In the genomic region with DNA sequence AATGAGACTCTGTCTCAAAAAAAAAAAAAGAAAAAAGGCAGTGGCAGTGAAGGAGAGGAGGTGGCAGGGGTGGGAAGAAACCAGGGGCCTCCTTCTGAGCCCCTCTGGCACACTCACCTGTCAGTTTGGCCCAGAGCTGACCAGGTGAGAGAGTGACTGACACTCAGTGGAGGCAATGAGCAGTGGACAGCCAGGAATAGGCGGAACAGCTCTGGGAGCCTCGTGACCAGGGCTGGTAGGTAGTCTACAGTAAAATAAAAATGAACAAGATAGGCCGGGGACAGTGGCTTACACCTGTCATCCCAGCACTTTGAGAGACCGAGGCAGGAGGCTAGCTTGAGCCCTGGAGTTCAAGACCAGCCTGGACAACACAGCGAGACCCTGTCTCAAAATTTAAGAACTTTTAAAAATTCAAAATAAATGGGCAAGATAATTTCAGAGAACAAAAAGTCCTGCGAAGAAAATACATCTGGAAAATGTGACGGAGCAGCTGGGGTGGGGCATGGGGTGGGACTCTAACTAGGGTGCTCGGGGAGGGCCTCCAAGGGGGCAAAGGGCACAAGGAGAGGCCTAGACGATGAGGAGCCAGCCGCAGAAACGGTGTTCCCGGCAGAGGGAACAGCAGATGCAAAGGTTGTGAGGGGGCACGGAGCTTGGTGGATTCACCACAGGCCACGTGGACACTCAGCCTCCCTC, we compare ENCODE assay signal across 18 cellular contexts.
"Had no signal": no experiment of that assay in that cellular context is flagged by ENCODE, and none has a peak within 500 bp of the region (broad histone marks: within the 10 kb centered on the region; RNA-seq: fewer than 3 reads in every experiment).

No MANE protein-coding gene starts in this region.

- H3K27ac ChIP-seq: breast epithelium, right lobe of liver, stomach, thoracic aorta, uterus had no signal

- DNase-seq: activated CD4-positive, alpha-beta memory T cell treated with anti-CD3 and anti-CD28 coated beads for 36 hours; activated CD8-positive, alpha-beta memory T cell treated with anti-CD3 and anti-CD28 coated beads, Interleukin-2, amount 50 U/mL, for 48 hours; activated effector memory CD4-positive, alpha-beta T cell treated with anti-CD3 and anti-CD28 coated beads, Interleukin-2, amount 50 U/mL, for 16 hours; aorta; effector CD4-positive, alpha-beta T cell; foreskin melanocyte; heart left ventricle; kidney; SIG-M5; spleen; stimulated activated CD4-positive, alpha-beta T cell treated with anti-CD3 and anti-CD28 coated beads, Interleukin-1b, Interleukin-23, amount 100 ng/mL, for 48 hours; stomach; T-helper 17 cell; uterus had no signal

- H3K27me3 ChIP-seq: breast epithelium, heart left ventricle, right lobe of liver, spleen, stomach, uterus had no signal

- H3K4me3 ChIP-seq: breast epithelium, heart left ventricle, right lobe of liver, spleen, stomach, thoracic aorta, uterus had no signal

- H3K4me3 Mint-ChIP-seq: activated CD4-positive, alpha-beta memory T cell treated with anti-CD3 and anti-CD28 coated beads for 36 hours; T-helper 17 cell had no signal

- H3K27me3 Mint-ChIP-seq: activated CD4-positive, alpha-beta memory T cell treated with anti-CD3 and anti-CD28 coated beads for 36 hours; progenitor cell of endocrine pancreas; T-helper 17 cell had no signal

- H3K36me3 ChIP-seq: breast epithelium, right lobe of liver, thoracic aorta, uterus had no signal

- ATAC-seq: heart left ventricle, right lobe of liver, T-helper 17 cell had no signal

- FAIRE-seq: kidney had no signal

- H3K9me3 ChIP-seq: breast epithelium, heart left ventricle, right lobe of liver, spleen, stomach, thoracic aorta, uterus had no signal

- H3K27ac Mint-ChIP-seq: activated CD4-positive, alpha-beta memory T cell treated with anti-CD3 and anti-CD28 coated beads for 36 hours; progenitor cell of endocrine pancreas; T-helper 17 cell had no signal

- H3K9me3 Mint-ChIP-seq: activated CD4-positive, alpha-beta memory T cell treated with anti-CD3 and anti-CD28 coated beads for 36 hours had no signal
